ENCODE assay signal across 1 cellular context in the genomic region with DNA sequence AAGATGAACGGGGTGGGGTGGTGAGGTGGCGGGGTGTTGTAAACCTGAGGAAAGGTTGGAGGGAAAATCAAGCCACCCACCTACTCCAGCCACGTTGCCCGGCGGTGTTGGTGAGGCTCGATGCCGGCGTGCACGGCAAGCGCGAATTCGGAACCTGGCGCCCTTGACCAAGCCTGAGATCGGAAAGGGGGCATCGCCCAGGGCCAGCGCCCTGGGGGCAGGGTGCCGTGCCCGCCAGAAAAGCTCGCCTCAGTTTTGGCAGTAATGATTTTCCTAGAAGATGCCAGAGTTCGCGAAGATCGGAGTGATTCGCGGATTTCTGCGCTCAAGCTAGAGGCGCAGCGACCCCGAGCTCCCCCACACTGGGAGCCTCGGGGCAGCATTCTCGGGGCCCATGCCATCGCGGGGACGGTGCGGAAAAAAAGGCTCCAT.
TF ChIP-seq lines count a peak whose summit lies in the region.

No MANE protein-coding gene starts in this region.

TF ChIP-seq in liver, 16 proteins besides CTCF, POLR2A, EP300 and RAD21 (continued from another document):
- TF ChIP-seq EGR1 (IDR thresholded peaks at IDR 0.05; ENCODE audit: low read depth in 2 of 2) = no peak
TF ChIP-seq in liver: peak in this region for 0.
